1 cellular context compared by ENCODE assay signal in the genomic region with DNA sequence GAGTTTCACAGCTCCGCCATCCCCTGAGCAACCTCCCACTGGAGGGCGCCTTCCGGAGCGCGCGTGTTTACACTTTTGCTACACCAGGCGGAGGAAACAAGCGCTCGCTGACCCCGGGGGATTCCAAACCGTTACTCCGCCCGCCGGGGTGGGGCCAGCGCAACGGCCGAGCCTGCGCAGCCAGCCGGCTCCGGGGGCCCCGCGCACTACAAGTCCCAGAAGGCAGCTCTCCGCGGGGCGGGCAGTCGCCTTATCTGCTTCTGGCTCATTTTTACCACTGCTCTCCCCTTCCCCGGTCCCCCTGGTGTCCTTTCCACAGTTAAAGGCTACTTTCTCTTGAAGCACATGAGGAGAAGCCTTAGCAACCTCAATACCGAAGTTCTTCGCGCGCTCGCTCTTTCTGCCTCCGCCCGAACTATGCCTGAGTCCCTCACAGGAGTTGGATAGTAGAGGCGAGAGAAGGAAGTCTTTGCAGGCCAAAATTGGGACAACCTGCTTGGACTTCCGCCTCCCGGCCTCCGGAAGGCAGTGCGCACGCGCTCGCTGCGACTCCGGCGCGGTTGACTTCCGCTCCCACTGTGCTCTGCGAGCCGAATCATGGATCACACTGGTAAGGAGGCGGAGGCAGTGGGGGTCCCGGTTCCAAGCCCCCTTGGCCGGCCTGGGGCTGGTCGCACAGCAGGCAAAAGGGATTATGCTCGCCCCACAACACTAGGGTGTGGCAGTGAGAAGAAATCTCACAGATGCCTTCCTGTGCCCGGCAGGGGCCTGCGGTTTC.
TF ChIP-seq lines count a peak whose summit lies in the region.

A gene with protein sequence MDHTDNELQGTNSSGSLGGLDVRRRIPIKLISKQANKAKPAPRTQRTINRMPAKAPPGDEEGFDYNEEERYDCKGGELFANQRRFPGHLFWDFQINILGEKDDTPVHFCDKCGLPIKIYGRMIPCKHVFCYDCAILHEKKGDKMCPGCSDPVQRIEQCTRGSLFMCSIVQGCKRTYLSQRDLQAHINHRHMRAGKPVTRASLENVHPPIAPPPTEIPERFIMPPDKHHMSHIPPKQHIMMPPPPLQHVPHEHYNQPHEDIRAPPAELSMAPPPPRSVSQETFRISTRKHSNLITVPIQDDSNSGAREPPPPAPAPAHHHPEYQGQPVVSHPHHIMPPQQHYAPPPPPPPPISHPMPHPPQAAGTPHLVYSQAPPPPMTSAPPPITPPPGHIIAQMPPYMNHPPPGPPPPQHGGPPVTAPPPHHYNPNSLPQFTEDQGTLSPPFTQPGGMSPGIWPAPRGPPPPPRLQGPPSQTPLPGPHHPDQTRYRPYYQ (plus strand): TSS at position 576 of the 778 bp plus-strand sequence. CDS start 22 bp downstream, at position 598.

TF ChIP-seq in K562, 482 proteins besides CTCF, POLR2A, EP300 and RAD21 (continued from another document and continues in another):
- TF ChIP-seq, protein P1, sequence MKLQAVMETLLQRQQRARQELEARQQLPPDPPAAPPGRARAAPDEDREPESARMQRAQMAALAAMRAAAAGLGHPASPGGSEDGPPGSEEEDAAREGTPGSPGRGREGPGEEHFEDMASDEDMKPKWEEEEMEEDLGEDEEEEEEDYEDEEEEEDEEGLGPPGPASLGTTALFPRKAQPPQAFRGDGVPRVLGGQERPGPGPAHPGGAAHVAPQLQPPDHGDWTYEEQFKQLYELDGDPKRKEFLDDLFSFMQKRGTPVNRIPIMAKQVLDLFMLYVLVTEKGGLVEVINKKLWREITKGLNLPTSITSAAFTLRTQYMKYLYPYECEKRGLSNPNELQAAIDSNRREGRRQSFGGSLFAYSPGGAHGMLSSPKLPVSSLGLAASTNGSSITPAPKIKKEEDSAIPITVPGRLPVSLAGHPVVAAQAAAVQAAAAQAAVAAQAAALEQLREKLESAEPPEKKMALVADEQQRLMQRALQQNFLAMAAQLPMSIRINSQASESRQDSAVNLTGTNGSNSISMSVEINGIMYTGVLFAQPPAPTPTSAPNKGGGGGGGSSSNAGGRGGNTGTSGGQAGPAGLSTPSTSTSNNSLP (IDR thresholded peaks at IDR 0.05; ENCODE audit: borderline replicate concordance, low read depth, low read length) = 0 out of 2 replicates have a peak, but pooled peaks have one; percentile 11
- TF ChIP-seq KLF1 (tag; IDR thresholded peaks at IDR 0.05) (peak; percentile 88), TFAM (CRISPR knock-in tag; conservative IDR thresholded peaks at IDR 0.05) (no peak), SRSF3 (IDR thresholded peaks at IDR 0.05; ENCODE audit: insufficient read depth, low read length) (no peak), FOSL1 (tag; conservative IDR thresholded peaks at IDR 0.05) (peak; percentile 68), MEF2A (IDR thresholded peaks at IDR 0.05; ENCODE audit: control insufficient read depth, low read depth, low read length) (peak; percentile 54; the same call in 1 of the 2 replicates), MEIS2 (IDR thresholded peaks at IDR 0.05; ENCODE audit: partially characterized antibody) (peak; percentile 86), PML (IDR thresholded peaks at IDR 0.05; ENCODE audit: low read length) (peak; percentile 78), NONO (IDR thresholded peaks at IDR 0.05; ENCODE audit: low read depth in 2 of 2, low read length in 1 of 2) (peak in 1 of 2 experiments; percentile 36; a peak in 1 of 4 replicates), SRSF7 (optimal IDR thresholded peaks at IDR 0.05; ENCODE audit: low read depth, low read length) (no peak), MAFG (tag; conservative IDR thresholded peaks at IDR 0.05) (no peak), RBBP5 (IDR thresholded peaks at IDR 0.05; ENCODE audit: borderline replicate concordance, insufficient read depth, low read length, poor library complexity, severe bottlenecking) (peak; percentile 90), BHLHE40 (IDR thresholded peaks at IDR 0.05; ENCODE audit: low read length) (peak; percentile 50; the same call in 1 of the 2 replicates), MECOM (CRISPR knock-in tag; IDR thresholded peaks at IDR 0.05) (no peak), HEY1 (CRISPR knock-in tag; IDR thresholded peaks at IDR 0.05; ENCODE audit: borderline replicate concordance) (0 out of 2 replicates have a peak, but pooled peaks have one; percentile 25), JUN (IDR thresholded peaks at IDR 0.05; ENCODE audit: borderline replicate concordance, low read depth, low read length) (peak; percentile 52; the same call in 1 of the 2 replicates), JUN (CRISPR knock-in tag; IDR thresholded peaks at IDR 0.05; ENCODE audit: borderline replicate concordance) (no peak), NFE2 (IDR thresholded peaks at IDR 0.05; ENCODE audit: low read depth) (peak; percentile 23; the same call in 1 of the 2 replicates), BACH1 (tag; IDR thresholded peaks at IDR 0.05) (no peak), ZBTB7A (IDR thresholded peaks at IDR 0.05; ENCODE audit: borderline replicate concordance, control insufficient read depth, low read depth, low read length) (peak; percentile 99), TGIF2 (CRISPR knock-in tag; IDR thresholded peaks at IDR 0.05) (0 out of 2 replicates have a peak, but pooled peaks have one; percentile 61), ZZZ3 (IDR thresholded peaks at IDR 0.05) (peak; percentile 87; the same call in 1 of the 2 replicates), POLR2AphosphoS5 (IDR thresholded peaks at IDR 0.05; ENCODE audit: control insufficient read depth, insufficient read depth, low read depth, low read length) (peak; percentile 90), GABPA (tag; conservative IDR thresholded peaks at IDR 0.05; ENCODE audit: low read depth) (peak; percentile 98), PHF8 (IDR thresholded peaks at IDR 0.05; ENCODE audit: borderline replicate concordance, low read length) (peak; percentile 98), KAT7 (CRISPR knock-in tag; IDR thresholded peaks at IDR 0.05; ENCODE audit: borderline replicate concordance) (peak; percentile 87), HDAC2 (IDR thresholded peaks at IDR 0.05) (peak; percentile 87), FOXM1 (IDR thresholded peaks at IDR 0.05; ENCODE audit: low read depth) (peak; percentile 87), FOXM1 (CRISPR knock-in tag; IDR thresholded peaks at IDR 0.05; ENCODE audit: low read depth) (peak; percentile 92; the same call in 1 of the 2 replicates), TAF1 (IDR thresholded peaks at IDR 0.05; ENCODE audit: control insufficient read depth, extremely low read depth, insufficient read depth, low read length, severe bottlenecking) (peak; percentile 87), ZNF232 (CRISPR knock-in tag; IDR thresholded peaks at IDR 0.05) (peak; percentile 91; the same call in 1 of the 2 replicates), ZFP30 (CRISPR knock-in tag; IDR thresholded peaks at IDR 0.05; ENCODE audit: borderline replicate concordance) (no peak), PHTF2 (CRISPR knock-in tag; IDR thresholded peaks at IDR 0.05) (no peak), C11orf30 (IDR thresholded peaks at IDR 0.05; ENCODE audit: low read depth) (peak; percentile 98), NFIC (IDR thresholded peaks at IDR 0.05) (peak; percentile 50), NFYB (IDR thresholded peaks at IDR 0.05; ENCODE audit: extremely low read depth, insufficient read length) (no peak), ZNF197 (CRISPR knock-in tag; IDR thresholded peaks at IDR 0.05; ENCODE audit: low read depth) (peak; percentile 60; the same call in 1 of the 2 replicates), HDAC1 (IDR thresholded peaks at IDR 0.05) (peak in 1 of 2 experiments; percentile 88; a peak in 1 of 4 replicates), ATF1 (CRISPR knock-in tag; IDR thresholded peaks at IDR 0.05) (no peak), ATF1 (tag; IDR thresholded peaks at IDR 0.05) (peak; percentile 89), NCOA4 (IDR thresholded peaks at IDR 0.05; ENCODE audit: partially characterized antibody) (no peak)
- TF ChIP-seq, protein P2, sequence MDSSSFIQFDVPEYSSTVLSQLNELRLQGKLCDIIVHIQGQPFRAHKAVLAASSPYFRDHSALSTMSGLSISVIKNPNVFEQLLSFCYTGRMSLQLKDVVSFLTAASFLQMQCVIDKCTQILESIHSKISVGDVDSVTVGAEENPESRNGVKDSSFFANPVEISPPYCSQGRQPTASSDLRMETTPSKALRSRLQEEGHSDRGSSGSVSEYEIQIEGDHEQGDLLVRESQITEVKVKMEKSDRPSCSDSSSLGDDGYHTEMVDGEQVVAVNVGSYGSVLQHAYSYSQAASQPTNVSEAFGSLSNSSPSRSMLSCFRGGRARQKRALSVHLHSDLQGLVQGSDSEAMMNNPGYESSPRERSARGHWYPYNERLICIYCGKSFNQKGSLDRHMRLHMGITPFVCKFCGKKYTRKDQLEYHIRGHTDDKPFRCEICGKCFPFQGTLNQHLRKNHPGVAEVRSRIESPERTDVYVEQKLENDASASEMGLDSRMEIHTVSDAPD (CRISPR knock-in tag; IDR thresholded peaks at IDR 0.05) = no peak
- TF ChIP-seq, protein P3, sequence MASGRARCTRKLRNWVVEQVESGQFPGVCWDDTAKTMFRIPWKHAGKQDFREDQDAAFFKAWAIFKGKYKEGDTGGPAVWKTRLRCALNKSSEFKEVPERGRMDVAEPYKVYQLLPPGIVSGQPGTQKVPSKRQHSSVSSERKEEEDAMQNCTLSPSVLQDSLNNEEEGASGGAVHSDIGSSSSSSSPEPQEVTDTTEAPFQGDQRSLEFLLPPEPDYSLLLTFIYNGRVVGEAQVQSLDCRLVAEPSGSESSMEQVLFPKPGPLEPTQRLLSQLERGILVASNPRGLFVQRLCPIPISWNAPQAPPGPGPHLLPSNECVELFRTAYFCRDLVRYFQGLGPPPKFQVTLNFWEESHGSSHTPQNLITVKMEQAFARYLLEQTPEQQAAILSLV (tag; IDR thresholded peaks at IDR 0.05) = no peak
- TF ChIP-seq, protein P4, sequence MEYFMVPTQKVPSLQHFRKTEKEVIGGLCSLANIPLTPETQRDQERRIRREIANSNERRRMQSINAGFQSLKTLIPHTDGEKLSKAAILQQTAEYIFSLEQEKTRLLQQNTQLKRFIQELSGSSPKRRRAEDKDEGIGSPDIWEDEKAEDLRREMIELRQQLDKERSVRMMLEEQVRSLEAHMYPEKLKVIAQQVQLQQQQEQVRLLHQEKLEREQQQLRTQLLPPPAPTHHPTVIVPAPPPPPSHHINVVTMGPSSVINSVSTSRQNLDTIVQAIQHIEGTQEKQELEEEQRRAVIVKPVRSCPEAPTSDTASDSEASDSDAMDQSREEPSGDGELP (CRISPR knock-in tag; IDR thresholded peaks at IDR 0.05; ENCODE audit: borderline replicate concordance) = peak; percentile 90
- TF ChIP-seq, protein P5, sequence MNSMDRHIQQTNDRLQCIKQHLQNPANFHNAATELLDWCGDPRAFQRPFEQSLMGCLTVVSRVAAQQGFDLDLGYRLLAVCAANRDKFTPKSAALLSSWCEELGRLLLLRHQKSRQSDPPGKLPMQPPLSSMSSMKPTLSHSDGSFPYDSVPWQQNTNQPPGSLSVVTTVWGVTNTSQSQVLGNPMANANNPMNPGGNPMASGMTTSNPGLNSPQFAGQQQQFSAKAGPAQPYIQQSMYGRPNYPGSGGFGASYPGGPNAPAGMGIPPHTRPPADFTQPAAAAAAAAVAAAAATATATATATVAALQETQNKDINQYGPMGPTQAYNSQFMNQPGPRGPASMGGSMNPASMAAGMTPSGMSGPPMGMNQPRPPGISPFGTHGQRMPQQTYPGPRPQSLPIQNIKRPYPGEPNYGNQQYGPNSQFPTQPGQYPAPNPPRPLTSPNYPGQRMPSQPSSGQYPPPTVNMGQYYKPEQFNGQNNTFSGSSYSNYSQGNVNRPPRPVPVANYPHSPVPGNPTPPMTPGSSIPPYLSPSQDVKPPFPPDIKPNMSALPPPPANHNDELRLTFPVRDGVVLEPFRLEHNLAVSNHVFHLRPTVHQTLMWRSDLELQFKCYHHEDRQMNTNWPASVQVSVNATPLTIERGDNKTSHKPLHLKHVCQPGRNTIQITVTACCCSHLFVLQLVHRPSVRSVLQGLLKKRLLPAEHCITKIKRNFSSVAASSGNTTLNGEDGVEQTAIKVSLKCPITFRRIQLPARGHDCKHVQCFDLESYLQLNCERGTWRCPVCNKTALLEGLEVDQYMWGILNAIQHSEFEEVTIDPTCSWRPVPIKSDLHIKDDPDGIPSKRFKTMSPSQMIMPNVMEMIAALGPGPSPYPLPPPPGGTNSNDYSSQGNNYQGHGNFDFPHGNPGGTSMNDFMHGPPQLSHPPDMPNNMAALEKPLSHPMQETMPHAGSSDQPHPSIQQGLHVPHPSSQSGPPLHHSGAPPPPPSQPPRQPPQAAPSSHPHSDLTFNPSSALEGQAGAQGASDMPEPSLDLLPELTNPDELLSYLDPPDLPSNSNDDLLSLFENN (IDR thresholded peaks at IDR 0.05; ENCODE audit: low read depth in 2 of 2, low read length in 2 of 2) = peak in 1 of 2 experiments; percentile 78; a peak in 2 of 4 replicates
- TF ChIP-seq, protein P6, sequence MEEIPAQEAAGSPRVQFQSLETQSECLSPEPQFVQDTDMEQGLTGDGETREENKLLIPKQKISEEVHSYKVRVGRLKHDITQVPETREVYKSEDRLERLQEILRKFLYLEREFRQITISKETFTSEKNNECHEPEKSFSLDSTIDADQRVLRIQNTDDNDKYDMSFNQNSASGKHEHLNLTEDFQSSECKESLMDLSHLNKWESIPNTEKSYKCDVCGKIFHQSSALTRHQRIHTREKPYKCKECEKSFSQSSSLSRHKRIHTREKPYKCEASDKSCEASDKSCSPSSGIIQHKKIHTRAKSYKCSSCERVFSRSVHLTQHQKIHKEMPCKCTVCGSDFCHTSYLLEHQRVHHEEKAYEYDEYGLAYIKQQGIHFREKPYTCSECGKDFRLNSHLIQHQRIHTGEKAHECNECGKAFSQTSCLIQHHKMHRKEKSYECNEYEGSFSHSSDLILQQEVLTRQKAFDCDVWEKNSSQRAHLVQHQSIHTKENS (CRISPR knock-in tag; IDR thresholded peaks at IDR 0.05) = no peak
- TF ChIP-seq, protein P7, sequence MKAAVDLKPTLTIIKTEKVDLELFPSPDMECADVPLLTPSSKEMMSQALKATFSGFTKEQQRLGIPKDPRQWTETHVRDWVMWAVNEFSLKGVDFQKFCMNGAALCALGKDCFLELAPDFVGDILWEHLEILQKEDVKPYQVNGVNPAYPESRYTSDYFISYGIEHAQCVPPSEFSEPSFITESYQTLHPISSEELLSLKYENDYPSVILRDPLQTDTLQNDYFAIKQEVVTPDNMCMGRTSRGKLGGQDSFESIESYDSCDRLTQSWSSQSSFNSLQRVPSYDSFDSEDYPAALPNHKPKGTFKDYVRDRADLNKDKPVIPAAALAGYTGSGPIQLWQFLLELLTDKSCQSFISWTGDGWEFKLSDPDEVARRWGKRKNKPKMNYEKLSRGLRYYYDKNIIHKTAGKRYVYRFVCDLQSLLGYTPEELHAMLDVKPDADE (conservative IDR thresholded peaks at IDR 0.05; ENCODE audit: control insufficient read depth, low read depth, low read length) = peak; percentile 96
- TF ChIP-seq, protein P8, sequence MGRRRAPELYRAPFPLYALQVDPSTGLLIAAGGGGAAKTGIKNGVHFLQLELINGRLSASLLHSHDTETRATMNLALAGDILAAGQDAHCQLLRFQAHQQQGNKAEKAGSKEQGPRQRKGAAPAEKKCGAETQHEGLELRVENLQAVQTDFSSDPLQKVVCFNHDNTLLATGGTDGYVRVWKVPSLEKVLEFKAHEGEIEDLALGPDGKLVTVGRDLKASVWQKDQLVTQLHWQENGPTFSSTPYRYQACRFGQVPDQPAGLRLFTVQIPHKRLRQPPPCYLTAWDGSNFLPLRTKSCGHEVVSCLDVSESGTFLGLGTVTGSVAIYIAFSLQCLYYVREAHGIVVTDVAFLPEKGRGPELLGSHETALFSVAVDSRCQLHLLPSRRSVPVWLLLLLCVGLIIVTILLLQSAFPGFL (CRISPR knock-in tag; IDR thresholded peaks at IDR 0.05) = no peak; the same call in none of the 2 replicates
